Comparison of ENCODE assay signal across 1 cellular context in genomic region chr9:5464831-5465330, GRCh38. TPM values are rescaled to one million over a fixed set of nuclear protein-coding genes. Genes with fewer than 3 reads are reported as not detected.
"Had no signal": no experiment of that assay in that cellular context is flagged by ENCODE, and none has a peak within 500 bp of the region (broad histone marks: within the 10 kb centered on the region; RNA-seq: fewer than 3 reads in every experiment).

No MANE protein-coding gene starts in this region.

RNA-seq across cellular contexts. Expression of gene PDCD1LG2, which starts 45.5 kb away (rescaled TPM):
- total RNA-seq: K562 had no signal
- polyA plus RNA-seq: K562 had no signal
